Comparison of ENCODE assay signal across 1 cellular context in genomic region chr5:36985387-36985786, GRCh38.
TF ChIP-seq lines count a peak whose summit lies in the region.

No MANE protein-coding gene starts in this region.

TF ChIP-seq in IMR-90, 13 proteins besides CTCF, POLR2A, EP300 and RAD21:
- peak; percentile 9; the same call in 1 of the 2 replicates for TF ChIP-seq BHLHE40 (IDR thresholded peaks at IDR 0.05; ENCODE audit: low read depth, low read length)
- TF ChIP-seq MAFK (IDR thresholded peaks at IDR 0.05; ENCODE audit: low read depth, low read length) = no peak
- no peak for TF ChIP-seq MAZ (IDR thresholded peaks at IDR 0.05; ENCODE audit: borderline replicate concordance, low read depth, low read length)
- TF ChIP-seq RCOR1 (IDR thresholded peaks at IDR 0.05; ENCODE audit: insufficient replicate concordance, low read length) = no peak
- TF ChIP-seq ELK1 (IDR thresholded peaks at IDR 0.05; ENCODE audit: borderline replicate concordance, low read depth, low read length) = no peak
- TF ChIP-seq USF2 (IDR thresholded peaks at IDR 0.05; ENCODE audit: low read depth, low read length) = no peak
- no peak for TF ChIP-seq SMC3 (IDR thresholded peaks at IDR 0.05; ENCODE audit: low read depth, low read length)
- TF ChIP-seq CEBPB (IDR thresholded peaks at IDR 0.05; ENCODE audit: low read depth, low read length) = no peak
- no peak for TF ChIP-seq RFX5 (IDR thresholded peaks at IDR 0.05; ENCODE audit: low read depth, low read length)
- TF ChIP-seq CHD1 (IDR thresholded peaks at IDR 0.05; ENCODE audit: low read depth, low read length) = no peak
- 0 out of 2 replicates have a peak, but pooled peaks have one; percentile 8 for TF ChIP-seq FOS (IDR thresholded peaks at IDR 0.05; ENCODE audit: low read depth, low read length)
